9 cellular contexts compared by ENCODE assay signal in the genomic region with DNA sequence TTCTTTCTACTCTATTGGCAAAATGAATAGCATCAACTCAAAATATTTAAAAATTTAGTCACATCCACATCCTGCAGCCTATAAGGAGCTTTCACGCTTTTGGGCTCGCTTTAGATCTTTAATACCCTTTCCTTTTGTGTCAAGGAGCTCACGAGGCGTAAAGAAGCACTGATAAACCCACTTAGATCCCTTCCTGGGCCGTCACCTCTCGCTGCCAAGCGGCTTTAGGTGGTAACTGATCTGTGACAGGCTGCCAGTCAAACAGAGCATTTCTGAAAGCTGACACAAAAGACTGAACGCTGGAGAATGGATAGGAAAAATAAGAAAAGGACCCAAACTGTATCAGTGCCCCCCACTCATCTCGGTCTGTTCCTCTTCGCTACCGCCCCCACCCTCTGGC.
DNase-seq lines count a peak whose midpoint lies in the region; ATAC-seq and TF ChIP-seq lines count a peak whose summit lies in the region.
"Had no signal": no experiment of that assay in that cellular context is flagged by ENCODE, and none has a peak within 500 bp of the region (broad histone marks: within the 10 kb centered on the region; RNA-seq: fewer than 3 reads in every experiment).

No MANE protein-coding gene starts in this region.

- peak; percentile 31 for ATAC-seq in GM19351 (IDR thresholded peaks at IDR 0.05; ENCODE audit: unreplicated experiment)
- ATAC-seq in HG03097 (IDR thresholded peaks at IDR 0.05; ENCODE audit: low FRiP score, unreplicated experiment): peak; percentile 45

- H3K9me3 Mint-ChIP-seq in endodermal cell: no peaks in the 10 kb centered on the region
- no peaks in the 10 kb centered on the region for H3K9me3 Mint-ChIP-seq in activated naive CD8-positive, alpha-beta T cell treated with anti-CD3 and anti-CD28 coated beads for 36 hours

- H3K4me2 ChIP-seq in skeletal muscle satellite cell (ENCODE audit: low read length): peak overlapping the region; percentile 86

- no peaks in the 10 kb centered on the region for H3K36me3 Mint-ChIP-seq in endodermal cell (ENCODE audit: low read depth)
- no peaks in the 10 kb centered on the region for H3K36me3 Mint-ChIP-seq in activated naive CD8-positive, alpha-beta T cell treated with anti-CD3 and anti-CD28 coated beads for 36 hours

- H3K4me1 Mint-ChIP-seq in endodermal cell: no peaks in the 10 kb centered on the region
- H3K4me1 Mint-ChIP-seq in activated naive CD8-positive, alpha-beta T cell treated with anti-CD3 and anti-CD28 coated beads for 36 hours: no peaks in the 10 kb centered on the region

- WGBS in endodermal cell (ENCODE audit: insufficient coverage in 1 of 2, insufficient read length in 1 of 2), 2 experiments: 49 to 57% methylated on average over 11 of the region's 11 CpGs

- TF ChIP-seq CTCF in endodermal cell (conservative IDR thresholded peaks at IDR 0.05): peak; percentile 28

- no peak overlapping the region for H3K4me3 ChIP-seq in endodermal cell (ENCODE audit: low read length)
- peak overlapping the region; percentile 69 for H3K4me3 ChIP-seq in skeletal muscle satellite cell (ENCODE audit: low read length)

- no peak overlapping the region for H3K27ac ChIP-seq in endodermal cell (ENCODE audit: low read depth, low read length)
- H3K27ac ChIP-seq: HL-60 had no signal

- no peaks in the 10 kb centered on the region for H3K9me3 ChIP-seq in endodermal cell (ENCODE audit: control insufficient read depth, low read length)
- no peaks in the 10 kb centered on the region for H3K9me3 ChIP-seq in skeletal muscle satellite cell (replicated peaks; ENCODE audit: low read length)

- peaks cover 22% of the 10 kb centered on the region for H3K27me3 ChIP-seq in endodermal cell (ENCODE audit: control insufficient read depth, insufficient read depth, low read length, poor library complexity, severe bottlenecking)
- no peaks in the 10 kb centered on the region for H3K27me3 ChIP-seq in skeletal muscle satellite cell (ENCODE audit: control insufficient read depth, insufficient read depth, low read length)

- no peak overlapping the region for H3K9ac ChIP-seq in endodermal cell (ENCODE audit: extremely low read depth, low read length, poor library complexity, severe bottlenecking)
- peak overlapping the region; percentile 59 for H3K9ac ChIP-seq in skeletal muscle satellite cell (ENCODE audit: low read depth, low read length)

- no peak overlapping the region for H3K27ac Mint-ChIP-seq in endodermal cell
- H3K27ac Mint-ChIP-seq in activated naive CD8-positive, alpha-beta T cell treated with anti-CD3 and anti-CD28 coated beads for 36 hours: no peak overlapping the region

- H3K4me1 ChIP-seq in endodermal cell (ENCODE audit: control insufficient read depth, insufficient read depth, low read length) (no peaks in the 10 kb centered on the region), skeletal muscle satellite cell (ENCODE audit: control insufficient read depth, insufficient read depth, low read length) (peaks cover 29% of the 10 kb centered on the region)

- H3K36me3 ChIP-seq in endodermal cell (ENCODE audit: control insufficient read depth, insufficient read depth, low read length) (no peaks in the 10 kb centered on the region), skeletal muscle satellite cell (ENCODE audit: insufficient read depth, low read length) (no peaks in the 10 kb centered on the region)

- H3K27me3 Mint-ChIP-seq in endodermal cell (ENCODE audit: insufficient read depth): peaks cover 14% of the 10 kb centered on the region
- no peaks in the 10 kb centered on the region for H3K27me3 Mint-ChIP-seq in activated naive CD8-positive, alpha-beta T cell treated with anti-CD3 and anti-CD28 coated beads for 36 hours

- peak; percentile 72 for DNase-seq in endodermal cell
- no peak for DNase-seq in NCI-H1436 treated with DMSO at 0.1 percent for 48 hours (lab: John Stamatoyannopoulos, UW)
- no peak for DNase-seq in AG08396 (ENCODE audit: low spot score)
- no peak for DNase-seq in activated naive CD8-positive, alpha-beta T cell treated with anti-CD3 and anti-CD28 coated beads for 36 hours
- DNase-seq in NCI-H510A (lab: John Stamatoyannopoulos, UW): no peak

- no peak overlapping the region for H3K4me3 Mint-ChIP-seq in endodermal cell
- no peak overlapping the region for H3K4me3 Mint-ChIP-seq in activated naive CD8-positive, alpha-beta T cell treated with anti-CD3 and anti-CD28 coated beads for 36 hours
